15 cellular contexts compared by ENCODE assay signal in genomic region chr22:24407884-24408283, GRCh38. TPM values are rescaled to one million over a fixed set of nuclear protein-coding genes. Genes with fewer than 3 reads are reported as not detected.
DNase-seq lines count a peak whose midpoint lies in the region; ATAC-seq and TF ChIP-seq lines count a peak whose summit lies in the region.
"Had no signal": no experiment of that assay in that cellular context is flagged by ENCODE, and none has a peak within 500 bp of the region (broad histone marks: within the 10 kb centered on the region; RNA-seq: fewer than 3 reads in every experiment).

No MANE protein-coding gene starts in this region.

- H3K27ac ChIP-seq in H9 (ENCODE audit: insufficient read length, low read depth, low read length) (no peak overlapping the region), neural progenitor cell (no peak overlapping the region)
- H3K27ac ChIP-seq: PC-9, uterus had no signal

- H3K23ac ChIP-seq in H9 (ENCODE audit: insufficient read length, low read depth, low read length) = no peak overlapping the region

- no peaks in the 10 kb centered on the region for H3K79me1 ChIP-seq in H9 (ENCODE audit: insufficient read depth, low read depth, low read length, poor library complexity, severe bottlenecking)

- H3K36me3 ChIP-seq in neural progenitor cell = no peaks in the 10 kb centered on the region
- H3K36me3 ChIP-seq: uterus had no signal

- no peak overlapping the region for H3K18ac ChIP-seq in H9 (ENCODE audit: insufficient read length, low read depth, low read length)

- no peak overlapping the region for H2BK5ac ChIP-seq in H9 (ENCODE audit: insufficient read length, low read length)

- H3K9me3 Mint-ChIP-seq in H9 (no peaks in the 10 kb centered on the region), endothelial cell (ENCODE audit: unreplicated experiment) (no peaks in the 10 kb centered on the region), neural progenitor cell (no peaks in the 10 kb centered on the region)
- H3K9me3 Mint-ChIP-seq: CD8-positive, alpha-beta memory T cell had no signal

- H3K4me2 ChIP-seq in H9 (ENCODE audit: insufficient read depth, insufficient read length, low read length) (no peak overlapping the region), neural progenitor cell (no peak overlapping the region)
- H3K4me2 ChIP-seq: PC-9 had no signal

- no peaks in the 10 kb centered on the region for H3K9me3 ChIP-seq in H9 (ENCODE audit: control insufficient read depth, low read depth, low read length)
- no peaks in the 10 kb centered on the region for H3K9me3 ChIP-seq in neural progenitor cell (ENCODE audit: low read depth)
- H3K9me3 ChIP-seq: HAP-1, right atrium auricular region, uterus had no signal

- H3T11ph ChIP-seq in H9 (ENCODE audit: low read length) = no peak overlapping the region

- no peaks in the 10 kb centered on the region for H3K23me2 ChIP-seq in H9 (ENCODE audit: insufficient read length, low read depth, low read length, poor library complexity, severe bottlenecking)

- H3K4ac ChIP-seq in H9 (ENCODE audit: low read depth, low read length) = no peak overlapping the region

- H2AFZ ChIP-seq in H9 (ENCODE audit: low read length) = no peak overlapping the region
- no peak overlapping the region for H2AFZ ChIP-seq in neural progenitor cell (replicated peaks)
- H2AFZ ChIP-seq: PC-9 had no signal

- DNase-seq in activated CD8-positive, alpha-beta memory T cell treated with anti-CD3 and anti-CD28 coated beads for 24 hours = peak; percentile 51
- no peak for DNase-seq in activated CD8-positive, alpha-beta memory T cell treated with anti-CD3 and anti-CD28 coated beads, Interleukin-2, amount 50 U/mL, for 48 hours
- DNase-seq in H9 (no peak), endothelial cell (ENCODE audit: low spot score) (no peak), neural progenitor cell (ENCODE audit: low spot score) (no peak), foreskin melanocyte (no peak), KG1 (lab: John Stamatoyannopoulos, UW) (no peak)
- DNase-seq: cortex of kidney, PC-9, uterus had no signal

- H2BK120ac ChIP-seq in H9 (ENCODE audit: low read depth, low read length, poor library complexity, severe bottlenecking) = no peak overlapping the region

- no peak overlapping the region for H4K91ac ChIP-seq in H9 (ENCODE audit: insufficient read length, low read depth, low read length)

- ATAC-seq in GM21423 (IDR thresholded peaks at IDR 0.05; ENCODE audit: unreplicated experiment) = no peak
- ATAC-seq: esophagus mucosa had no signal

- peaks cover 15 to 17% of the 10 kb centered on the region in 2 experiments for H3K4me1 Mint-ChIP-seq in H9
- H3K4me1 Mint-ChIP-seq in endothelial cell (ENCODE audit: unreplicated experiment) = peaks cover 35% of the 10 kb centered on the region
- H3K4me1 Mint-ChIP-seq in neural progenitor cell = peaks cover 9% of the 10 kb centered on the region

- no peak overlapping the region for H4K8ac ChIP-seq in H9 (replicated peaks; ENCODE audit: insufficient read length, low read depth, low read length)

- no peak overlapping the region for H2BK20ac ChIP-seq in H9 (ENCODE audit: low read depth, low read length, poor library complexity, severe bottlenecking)

- H3K27me3 ChIP-seq in H9 (ENCODE audit: insufficient read depth, low read length) = no peaks in the 10 kb centered on the region
- H3K27me3 ChIP-seq in neural progenitor cell = no peaks in the 10 kb centered on the region
- H3K27me3 ChIP-seq: right atrium auricular region, uterus had no signal

- H3K9ac ChIP-seq in H9 (ENCODE audit: extremely low read depth, insufficient read length, low read length) (no peak overlapping the region), neural progenitor cell (no peak overlapping the region)

- H3K56ac ChIP-seq in H9 (ENCODE audit: insufficient read length, low read depth, low read length) = no peak overlapping the region

- H3K4me1 ChIP-seq in H9 (ENCODE audit: insufficient read depth, low read length) (no peaks in the 10 kb centered on the region), neural progenitor cell (no peaks in the 10 kb centered on the region)
- H3K4me1 ChIP-seq: HAP-1 had no signal

- no peak overlapping the region for H2AK5ac ChIP-seq in H9 (ENCODE audit: insufficient read length, low read length)

- H3K27ac Mint-ChIP-seq in H9 (peak overlapping the region in 2 of 3 experiments; percentile 67 to 91; a peak in 4 of 7 replicates), endothelial cell (ENCODE audit: unreplicated experiment) (peak overlapping the region; percentile 96), neural progenitor cell (peak overlapping the region; percentile 47)

- no peaks in the 10 kb centered on the region for H3F3A ChIP-seq in neural progenitor cell (ENCODE audit: low read depth)

- TF ChIP-seq CTCF in H9 (conservative IDR thresholded peaks at IDR 0.05) (no peak), endothelial cell (IDR thresholded peaks at IDR 0.05; ENCODE audit: unreplicated experiment) (no peak), neural progenitor cell (IDR thresholded peaks at IDR 0.05) (no peak)

- no peak overlapping the region for H2BK12ac ChIP-seq in H9 (ENCODE audit: insufficient read length, low read depth, low read length)

- H3K4me3 Mint-ChIP-seq in H9 (no peak overlapping the region), endothelial cell (ENCODE audit: unreplicated experiment) (no peak overlapping the region), neural progenitor cell (no peak overlapping the region)

- no CpG with 5 or more reads among the region's 4 CpGs for WGBS in H9 (ENCODE audit: extremely low coverage, insufficient read length, low lambda C conversion rate)

- H3K4me3 ChIP-seq in neural progenitor cell = no peak overlapping the region
- H3K4me3 ChIP-seq: HAP-1, PC-9, right atrium auricular region, uterus had no signal

- H4K20me1 ChIP-seq in H9 (ENCODE audit: control insufficient read depth, insufficient read depth, insufficient read length) (no peaks in the 10 kb centered on the region), neural progenitor cell (ENCODE audit: low read depth) (peaks cover 14% of the 10 kb centered on the region)

- no peaks in the 10 kb centered on the region for H3K27me3 Mint-ChIP-seq in H9 (ENCODE audit: low read depth)
- H3K27me3 Mint-ChIP-seq in endothelial cell (ENCODE audit: unreplicated experiment) = peaks cover 9% of the 10 kb centered on the region
- peaks cover 3% of the 10 kb centered on the region for H3K27me3 Mint-ChIP-seq in neural progenitor cell (ENCODE audit: insufficient read depth, low read depth)
- H3K27me3 Mint-ChIP-seq: CD8-positive, alpha-beta memory T cell had no signal

- no peak overlapping the region for H4K5ac ChIP-seq in H9 (ENCODE audit: insufficient read length, low read depth, low read length)

- H3K79me2 ChIP-seq in H9 (ENCODE audit: insufficient read depth, low read length) (no peaks in the 10 kb centered on the region), neural progenitor cell (ENCODE audit: low read depth) (no peaks in the 10 kb centered on the region)

- no peak overlapping the region for H2BK15ac ChIP-seq in H9 (ENCODE audit: low read depth, low read length)

- H3K14ac ChIP-seq in H9 (ENCODE audit: insufficient read depth, low read length) = no peak overlapping the region

- H3K36me3 Mint-ChIP-seq in H9 (ENCODE audit: insufficient read depth in 1 of 3, low read depth in 3 of 3) (peaks cover 18 to 34% (median 31%) of the 10 kb centered on the region in 3 experiments), endothelial cell (ENCODE audit: low read depth, unreplicated experiment) (peaks cover 45% of the 10 kb centered on the region), neural progenitor cell (peaks cover 28% of the 10 kb centered on the region)

RNA-seq across cellular contexts. Expression of gene ADORA2A, which starts 19.5 kb away (rescaled TPM):
- total RNA-seq in H9 (2021) = 3.5 and 3.9 TPM in 2 replicates
- total RNA-seq in endothelial cell (ENCODE audit: unreplicated experiment) = 18.5 TPM
- total RNA-seq in neural progenitor cell (ENCODE audit: low replicate concordance) = 0.51 and 5.8 TPM in 2 replicates
- total RNA-seq: esophagus mucosa had no signal
